In genomic region chr3:48989126-48989795, GRCh38 we compare ENCODE assay signal across 8 cellular contexts. TPM values are rescaled to one million over a fixed set of nuclear protein-coding genes. Genes with fewer than 3 reads are reported as not detected.
DNase-seq lines count a peak whose midpoint lies in the region; ATAC-seq, FAIRE-seq and TF ChIP-seq lines count a peak whose summit lies in the region.

No MANE protein-coding gene starts in this region.

- H3K27me3 ChIP-seq in CD4-positive, CD25-positive, alpha-beta regulatory T cell (ENCODE audit: control insufficient read depth, insufficient read depth, low read length): no peaks in the 10 kb centered on the region
- no peaks in the 10 kb centered on the region for H3K27me3 ChIP-seq in bronchial epithelial cell (ENCODE audit: control insufficient read depth, insufficient read depth, low read length)

- ATAC-seq in CD4-positive, CD25-positive, alpha-beta regulatory T cell (ENCODE audit: low read depth in 2 of 2): no peak
- no peak for ATAC-seq in naive B cell (ENCODE audit: low read depth in 2 of 2)

- H3K27ac ChIP-seq in CD4-positive, CD25-positive, alpha-beta regulatory T cell (ENCODE audit: insufficient read depth, low read length, poor library complexity, severe bottlenecking): peak overlapping the region; percentile 65

- H3K36me3 ChIP-seq in CD4-positive, CD25-positive, alpha-beta regulatory T cell (ENCODE audit: control insufficient read depth, insufficient read depth, low read length): peaks cover under 1% of the 10 kb centered on the region
- H3K36me3 ChIP-seq in bronchial epithelial cell (ENCODE audit: control insufficient read depth, insufficient read depth, low read length): peaks cover 1% of the 10 kb centered on the region

- no peaks in the 10 kb centered on the region for H3K9me3 ChIP-seq in CD4-positive, CD25-positive, alpha-beta regulatory T cell (ENCODE audit: control insufficient read depth in 2 of 2, low read length in 2 of 2)

- peak overlapping the region; percentile 73 for H3K4me3 ChIP-seq in CD4-positive, CD25-positive, alpha-beta regulatory T cell (ENCODE audit: low read depth, low read length)
- H3K4me3 ChIP-seq in bronchial epithelial cell (ENCODE audit: low read depth, low read length): peak overlapping the region; percentile 79

- no peak for TF ChIP-seq CTCF in bronchial epithelial cell (IDR thresholded peaks at IDR 0.05; ENCODE audit: insufficient read depth, low read length, severe bottlenecking)

- peaks cover 32% of the 10 kb centered on the region for H3K4me1 ChIP-seq in CD4-positive, CD25-positive, alpha-beta regulatory T cell (ENCODE audit: control insufficient read depth, insufficient read depth, low read length, poor library complexity, severe bottlenecking)

- H3K36me3 Mint-ChIP-seq in CD4-positive, CD25-positive, alpha-beta regulatory T cell: peaks cover 4% of the 10 kb centered on the region
- H3K36me3 Mint-ChIP-seq in naive B cell: no peaks in the 10 kb centered on the region

- no peak for FAIRE-seq in bronchial epithelial cell (lab: Jason Lieb, UNC)
- no peak for FAIRE-seq in frontal cortex (lab: Jason Lieb, UNC)

- TF ChIP-seq EP300 in Ishikawa (IDR thresholded peaks at IDR 0.05; ENCODE audit: borderline replicate concordance): no peak

- H3K4me1 Mint-ChIP-seq in CD4-positive, CD25-positive, alpha-beta regulatory T cell: peaks cover 21 to 54% (median 34%) of the 10 kb centered on the region in 4 donors
- peaks cover 23 to 39% (median 38%) of the 10 kb centered on the region in 3 donors for H3K4me1 Mint-ChIP-seq in naive B cell

- DNase-seq in CD4-positive, CD25-positive, alpha-beta regulatory T cell: no peak
- DNase-seq in bronchial epithelial cell (ENCODE audit: low read depth) (no peak), naive B cell (no peak), NCI-H1436 (lab: John Stamatoyannopoulos, UW) (no peak), frontal cortex (ENCODE audit: low spot score in 2 of 2) (no peak), germinal center (ENCODE audit: low spot score) (no peak)
- no peak for DNase-seq in effector CD4-positive, alpha-beta T cell

- peak overlapping the region; percentile 80 to 93 (median 90) for H3K27ac Mint-ChIP-seq in CD4-positive, CD25-positive, alpha-beta regulatory T cell
- H3K27ac Mint-ChIP-seq in naive B cell: peak overlapping the region in 5 of 6 donors; percentile 24 to 90 (median 80)

- no peaks in the 10 kb centered on the region for H3K27me3 Mint-ChIP-seq in CD4-positive, CD25-positive, alpha-beta regulatory T cell
- H3K27me3 Mint-ChIP-seq in naive B cell: no peaks in the 10 kb centered on the region

- H3K9me3 Mint-ChIP-seq in CD4-positive, CD25-positive, alpha-beta regulatory T cell: no peaks in the 10 kb centered on the region
- no peaks in the 10 kb centered on the region for H3K9me3 Mint-ChIP-seq in naive B cell

- no peak for TF ChIP-seq RAD21 in Ishikawa (IDR thresholded peaks at IDR 0.05; ENCODE audit: low read depth)

- peak overlapping the region; percentile 91 to 97 (median 94) for H3K4me3 Mint-ChIP-seq in CD4-positive, CD25-positive, alpha-beta regulatory T cell
- peak overlapping the region; percentile 83 to 94 (median 90) for H3K4me3 Mint-ChIP-seq in naive B cell

TF ChIP-seq in Ishikawa, 13 proteins besides CTCF, POLR2A, EP300 and RAD21:
- TF ChIP-seq TEAD4 (IDR thresholded peaks at IDR 0.05): no peak
- TF ChIP-seq ZBTB7A (IDR thresholded peaks at IDR 0.05; ENCODE audit: low read depth): 0 out of 2 replicates have a peak, but pooled peaks have one; percentile 46
- TF ChIP-seq MAX (IDR thresholded peaks at IDR 0.05): peak; percentile 92
- TF ChIP-seq REST (IDR thresholded peaks at IDR 0.05; ENCODE audit: low read depth): no peak

RNA-seq across cellular contexts. Expression of gene P4HTM, which starts 0.8 kb away (rescaled TPM):
- total RNA-seq in CD4-positive, CD25-positive, alpha-beta regulatory T cell: 39.2 TPM
- polyA plus RNA-seq in CD4-positive, CD25-positive, alpha-beta regulatory T cell: 10 to 100 TPM; 19.5 to 29.9 (median 24.4) TPM
- 15.8 and 28.7 TPM in 2 replicates for total RNA-seq in bronchial epithelial cell
- polyA plus RNA-seq in naive B cell (ENCODE audit: low read depth in 6 of 6): 10 to 100 TPM in 5 of 6 donors, 1 to 10 TPM in 1; 2.6 to 17.8 (median 15.1) TPM
- 53.8 TPM for total RNA-seq in frontal cortex

RNA-seq across cellular contexts. Expression of gene WDR6, which starts 17.9 kb away (rescaled TPM):
- total RNA-seq in CD4-positive, CD25-positive, alpha-beta regulatory T cell: 208 TPM
- 100 to 1,000 TPM in 3 of 4 donors, 10 to 100 TPM in 1; 74.0 to 117 (median 112) TPM for polyA plus RNA-seq in CD4-positive, CD25-positive, alpha-beta regulatory T cell
- 31.5 and 61.1 TPM in 2 replicates for total RNA-seq in bronchial epithelial cell
- polyA plus RNA-seq in naive B cell (ENCODE audit: low read depth in 6 of 6): 100 to 1,000 TPM in 4 of 6 donors, 10 to 100 TPM in 2; 94.3 to 112 (median 106) TPM
- total RNA-seq in frontal cortex: 111 TPM

RNA-seq across cellular contexts. Expression of gene DALRD3, which starts 29.1 kb away (rescaled TPM):
- total RNA-seq in CD4-positive, CD25-positive, alpha-beta regulatory T cell: 22.2 TPM
- polyA plus RNA-seq in CD4-positive, CD25-positive, alpha-beta regulatory T cell: 10 to 100 TPM; 30.0 to 40.8 (median 32.1) TPM
- total RNA-seq in bronchial epithelial cell: 34.2 and 44.0 TPM in 2 replicates
- 10 to 100 TPM; 25.4 to 40.6 (median 27.5) TPM for polyA plus RNA-seq in naive B cell (ENCODE audit: low read depth in 6 of 6)
- total RNA-seq in frontal cortex: 51.4 TPM

RNA-seq across cellular contexts. Expression of gene NDUFAF3, which starts 32.7 kb away (rescaled TPM):
- total RNA-seq in CD4-positive, CD25-positive, alpha-beta regulatory T cell: 57.8 TPM
- 100 to 1,000 TPM; 155 to 179 (median 162) TPM for polyA plus RNA-seq in CD4-positive, CD25-positive, alpha-beta regulatory T cell
- total RNA-seq in bronchial epithelial cell (36.3 and 58.9 TPM in 2 replicates), frontal cortex (31.8 TPM)
- 100 to 1,000 TPM; 124 to 177 (median 143) TPM for polyA plus RNA-seq in naive B cell (ENCODE audit: low read depth in 6 of 6)

RNA-seq across cellular contexts. Expression of gene IMPDH2, which starts 39.9 kb away (rescaled TPM):
- total RNA-seq in CD4-positive, CD25-positive, alpha-beta regulatory T cell: 78.4 TPM
- polyA plus RNA-seq in CD4-positive, CD25-positive, alpha-beta regulatory T cell: 10 to 100 TPM; 58.6 to 81.3 (median 73.0) TPM
- total RNA-seq in bronchial epithelial cell (270 and 478 TPM in 2 replicates), frontal cortex (190 TPM)
- polyA plus RNA-seq in naive B cell (ENCODE audit: low read depth in 6 of 6): 100 to 1,000 TPM in 3 of 6 donors, 10 to 100 TPM in 3; 78.6 to 117 (median 97.6) TPM
